Comparison of ENCODE assay signal across 8 cellular contexts in genomic region chr1:204506969-204507316, GRCh38. TPM values are rescaled to one million over a fixed set of nuclear protein-coding genes. Genes with fewer than 3 reads are reported as not detected.
DNase-seq lines count a peak whose midpoint lies in the region; ATAC-seq and TF ChIP-seq lines count a peak whose summit lies in the region.

No MANE protein-coding gene starts in this region.

- peak; percentile 27 for TF ChIP-seq POLR2A in ovary (IDR thresholded peaks at IDR 0.05)

- no peaks in the 10 kb centered on the region for H3K27me3 ChIP-seq in ovary
- no peaks in the 10 kb centered on the region for H3K27me3 ChIP-seq in thymus (ENCODE audit: control insufficient read depth, insufficient read depth)

- peak in 1 of 3 donors; percentile 26 for TF ChIP-seq CTCF in ovary (IDR thresholded peaks at IDR 0.05)

- peaks cover 41% of the 10 kb centered on the region for H3K4me1 Mint-ChIP-seq in activated naive CD4-positive, alpha-beta T cell treated with anti-CD3 and anti-CD28 coated beads, Interleukin-2, amount 50 U/mL, for 24 hours

- H3K4me3 ChIP-seq in ovary (peak overlapping the region; percentile 43), thymus (ENCODE audit: low read length) (peak overlapping the region; percentile 57)

- WGBS in ovary, 3 donors, result 0 to 1% (median 0%) methylated on average over 13 of the region's 13 CpGs
- WGBS in thymus, result under 1% methylated on average over 13 of the region's 13 CpGs

- peak; percentile 59 for TF ChIP-seq EP300 in ovary (IDR thresholded peaks at IDR 0.05)

- ATAC-seq in HG02571 (IDR thresholded peaks at IDR 0.05; ENCODE audit: unreplicated experiment), result peak; percentile 64

- peak overlapping the region; percentile 100 for H3K27ac Mint-ChIP-seq in activated naive CD4-positive, alpha-beta T cell treated with anti-CD3 and anti-CD28 coated beads, Interleukin-2, amount 50 U/mL, for 24 hours

- H3K36me3 ChIP-seq in ovary (no peaks in the 10 kb centered on the region), thymus (ENCODE audit: control insufficient read depth, insufficient read depth) (no peaks in the 10 kb centered on the region)

- intact Hi-C loops in ovary (cut with DNase I), result no loop called here

- peaks cover 2% of the 10 kb centered on the region for H3K4me1 ChIP-seq in ovary (ENCODE audit: insufficient read depth)
- no peaks in the 10 kb centered on the region for H3K4me1 ChIP-seq in thymus (ENCODE audit: control insufficient read depth, insufficient read depth, low read length)

- H3K9me3 Mint-ChIP-seq in activated naive CD4-positive, alpha-beta T cell treated with anti-CD3 and anti-CD28 coated beads, Interleukin-2, amount 50 U/mL, for 24 hours, result no peaks in the 10 kb centered on the region

- H3K27ac ChIP-seq in ovary, result peak overlapping the region; percentile 62 to 85
- H3K27ac ChIP-seq in thymus (ENCODE audit: low read depth), result peak overlapping the region; percentile 87

- DNase-seq in GF-D8 (lab: John Stamatoyannopoulos, UW) (peak; percentile 80), NCI-H1048 (lab: John Stamatoyannopoulos, UW) (peak; percentile 83), SK-N-DZ (ENCODE audit: low spot score) (peak; percentile 92), glomerular visceral epithelial cell (ENCODE audit: extremely low spot score) (peak; percentile 94), ovary (peak; percentile 68 to 88 (median 75))

- H3K4me3 Mint-ChIP-seq in activated naive CD4-positive, alpha-beta T cell treated with anti-CD3 and anti-CD28 coated beads, Interleukin-2, amount 50 U/mL, for 24 hours, result peak overlapping the region; percentile 90

- no peaks in the 10 kb centered on the region for H3K9me3 ChIP-seq in ovary
- H3K9me3 ChIP-seq in thymus (ENCODE audit: control insufficient read depth), result no peaks in the 10 kb centered on the region

- H3K27me3 Mint-ChIP-seq in activated naive CD4-positive, alpha-beta T cell treated with anti-CD3 and anti-CD28 coated beads, Interleukin-2, amount 50 U/mL, for 24 hours, result peaks cover 2% of the 10 kb centered on the region

- H3K36me3 Mint-ChIP-seq in activated naive CD4-positive, alpha-beta T cell treated with anti-CD3 and anti-CD28 coated beads, Interleukin-2, amount 50 U/mL, for 24 hours, result peaks cover 2% of the 10 kb centered on the region

RNA-seq across cellular contexts. Expression of gene MDM4, which starts 9.3 kb away (rescaled TPM):
- 26.3 and 28.1 TPM in 2 replicates for polyA plus RNA-seq in SK-N-DZ (2014; cell fraction: cytosol; rRNA removed)
- 69.6 and 119 TPM in 2 replicates for polyA plus RNA-seq in SK-N-DZ (2014; cell fraction: nucleus; rRNA removed)
- 100 to 1,000 TPM in 1 of 7 donors, 10 to 100 TPM in 6; 60.3 to 113 (median 80.0) TPM for total RNA-seq in ovary
- polyA plus RNA-seq in ovary, result 10 to 100 TPM; 10.2 to 30.7 TPM
- polyA plus RNA-seq in thymus, result 41.0 TPM

RNA-seq across cellular contexts. Expression of gene PIK3C2B, which starts 12.3 kb away (rescaled TPM):
- polyA plus RNA-seq in SK-N-DZ (2014; cell fraction: cytosol; rRNA removed), result 6.3 and 8.5 TPM in 2 replicates
- 4.8 and 12.2 TPM in 2 replicates for polyA plus RNA-seq in SK-N-DZ (2014; cell fraction: nucleus; rRNA removed)
- 10 to 100 TPM in 5 of 7 donors, 1 to 10 TPM in 2; 5.6 to 26.0 (median 12.8) TPM for total RNA-seq in ovary
- polyA plus RNA-seq in ovary (1 to 10 TPM; 6.2 to 7.9 TPM), thymus (12.6 TPM)

Comparison
In these comparisons a context has a peak if more than half of its experiments do, and no peak if none do; other contexts are left out.
1. Peak in every context shown above with its lines: DNase-seq, ATAC-seq, H3K4me3 ChIP-seq and H3K27ac ChIP-seq.